In the genomic region with DNA sequence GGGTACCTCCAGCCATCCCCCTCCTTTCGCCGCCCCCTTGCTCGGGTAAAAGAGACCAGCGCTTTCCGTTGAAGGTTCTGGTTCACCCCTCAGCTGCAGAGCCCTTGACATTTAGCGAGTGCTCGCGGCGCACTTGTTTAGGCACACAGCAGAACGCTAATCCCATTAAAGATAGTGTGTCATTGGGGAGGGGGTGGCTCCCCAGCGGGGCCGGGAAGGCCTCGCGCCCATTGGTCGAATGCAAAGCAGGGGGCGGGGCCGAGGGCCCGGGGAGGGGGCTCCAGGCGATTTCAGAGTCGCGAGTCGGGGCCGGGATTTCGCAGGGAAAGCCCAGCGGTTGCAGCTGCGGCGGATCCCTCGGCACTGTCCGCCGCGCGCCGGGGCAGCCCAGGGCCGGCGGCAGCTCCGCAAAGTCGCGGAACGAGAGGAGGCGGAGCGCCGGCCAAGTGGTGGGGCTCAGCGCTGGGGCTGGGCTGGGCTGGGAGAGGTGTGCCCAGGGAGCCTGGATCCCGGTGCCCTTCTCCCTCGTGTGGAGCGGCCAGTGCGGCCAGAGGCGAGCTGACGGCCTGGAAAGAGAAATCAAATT, we compare ENCODE assay signal across 8 cellular contexts.
DNase-seq lines count a peak whose midpoint lies in the region; ATAC-seq and TF ChIP-seq lines count a peak whose summit lies in the region.

No MANE protein-coding gene starts in this region.

- no peak for TF ChIP-seq POLR2A in tibial nerve (IDR thresholded peaks at IDR 0.05)

- TF ChIP-seq EP300 in tibial nerve (IDR thresholded peaks at IDR 0.05): no peak

- peak overlapping the region; percentile 37 to 73 (median 59) for H3K4me3 ChIP-seq in dorsolateral prefrontal cortex
- H3K4me3 ChIP-seq in lung: no peak overlapping the region
- peak overlapping the region; percentile 34 to 58 (median 38) for H3K4me3 ChIP-seq in tibial nerve

- H3K36me3 ChIP-seq in lung (ENCODE audit: control insufficient read depth in 2 of 2, insufficient read depth in 2 of 2, low read length in 2 of 2): peaks cover 0 to 2% of the 10 kb centered on the region in 2 donors
- H3K36me3 ChIP-seq in tibial nerve: no peaks in the 10 kb centered on the region

- peaks cover 0 to 64% (median 12%) of the 10 kb centered on the region in 45 donors for H3K27me3 ChIP-seq in dorsolateral prefrontal cortex
- no peaks in the 10 kb centered on the region for H3K27me3 ChIP-seq in lung (ENCODE audit: control insufficient read depth, insufficient read depth)
- peaks cover 0 to 13% of the 10 kb centered on the region in 2 donors for H3K27me3 ChIP-seq in tibial nerve

- ATAC-seq in lung (ENCODE audit: insufficient read depth, low FRiP score) (peak; percentile 72), HG03354 (IDR thresholded peaks at IDR 0.05; ENCODE audit: poor library complexity, severe bottlenecking, unreplicated experiment) (no peak)

- peak overlapping the region in 5 of 59 donors; percentile 5 to 89 (median 17) for H3K27ac ChIP-seq in dorsolateral prefrontal cortex
- H3K27ac ChIP-seq in lung (ENCODE audit: low read depth in 1 of 2, low read length in 1 of 2): peak overlapping the region in 1 of 2 donors; percentile 92
- H3K27ac ChIP-seq in tibial nerve: peak overlapping the region in 1 of 4 donors; percentile 29

- no peaks in the 10 kb centered on the region for H3K9me3 ChIP-seq in lung (ENCODE audit: control insufficient read depth in 2 of 2, insufficient read depth in 1 of 2, low read length in 1 of 2)
- H3K9me3 ChIP-seq in tibial nerve: no peaks in the 10 kb centered on the region

- TF ChIP-seq CTCF in dorsolateral prefrontal cortex (IDR thresholded peaks at IDR 0.05 in 54 of 56, conservative IDR thresholded peaks at IDR 0.05 in 2 of 56; ENCODE audit: low read depth in 1 of 56, partially characterized antibody in 56 of 56): no peak
- TF ChIP-seq CTCF in lung (IDR thresholded peaks at IDR 0.05; ENCODE audit: control extremely low read depth, extremely low read depth): no peak
- TF ChIP-seq CTCF in tibial nerve (IDR thresholded peaks at IDR 0.05): no peak

- DNase-seq in Daoy (ENCODE audit: low read depth): peak; percentile 76
- DNase-seq in NCI-H526 treated with DMSO at 0.1 percent for 48 hours (lab: John Stamatoyannopoulos, UW): peak; percentile 46
- DNase-seq in dorsolateral prefrontal cortex: peak in 6 of 10 donors; percentile 23 to 78 (median 50)
- DNase-seq in lung (ENCODE audit: low spot score): no peak
- DNase-seq in tibial nerve (ENCODE audit: low spot score in 2 of 2): no peak
- DNase-seq in stimulated activated CD4-positive, alpha-beta T cell treated with anti-CD3 and anti-CD28 coated beads, Interleukin-4, amount 100 ng/mL, for 4 hours: no peak
- no peak for DNase-seq in hippocampal formation (lab: John Stamatoyannopoulos, UW)

- WGBS in lung, 2 donors: 5 to 16% methylated on average over 44 to 49 of the region's 49 CpGs
- 0 to 1% methylated on average over 6 to 26 of the region's 49 CpGs for WGBS in tibial nerve, 2 donors

- peaks cover 8 to 15% of the 10 kb centered on the region in 2 donors for H3K4me1 ChIP-seq in lung (ENCODE audit: control insufficient read depth in 2 of 2, insufficient read depth in 2 of 2, low read length in 2 of 2)
- H3K4me1 ChIP-seq in tibial nerve: peaks cover 0 to 70% (median 17%) of the 10 kb centered on the region in 4 donors

- intact Hi-C loops in dorsolateral prefrontal cortex (cut with DNase I): loop anchor here (5.0 kb wide), 3 partner anchors 63 to 123 kb away; a partner anchor contains a TSS

Comparison
In these comparisons a context has a peak if more than half of its experiments do, and no peak if none do; other contexts are left out.
1. DNase-seq: peak in Daoy (single experiment), NCI-H526 treated with DMSO at 0.1 percent for 48 hours (single experiment) and dorsolateral prefrontal cortex (6 of 10); none in lung (single experiment), tibial nerve (0 of 2), stimulated activated CD4-positive, alpha-beta T cell treated with anti-CD3 and anti-CD28 coated beads, Interleukin-4, amount 100 ng/mL, for 4 hours (0 of 2) and hippocampal formation (0 of 2).